ENCODE assay signal across 35 cellular contexts in the genomic region with DNA sequence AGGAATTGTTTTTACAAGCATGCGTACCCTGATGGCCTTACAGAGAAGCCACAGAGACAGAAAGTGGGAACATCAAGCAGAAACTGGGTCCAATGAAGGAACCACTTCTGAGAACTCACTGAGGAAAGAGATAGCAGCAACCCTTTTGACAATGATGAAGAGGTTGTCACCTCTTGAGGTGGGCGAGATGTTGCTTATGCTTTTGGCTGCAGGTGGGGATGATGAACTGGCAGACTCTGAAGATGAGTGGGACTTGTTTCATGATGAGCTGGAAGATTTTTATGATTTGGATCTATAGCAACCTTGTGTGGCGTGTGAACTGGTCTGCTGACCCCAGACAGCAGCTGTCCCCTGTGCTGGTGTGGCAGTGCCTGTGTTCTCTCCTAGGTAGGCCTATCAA.
"Had no signal": no experiment of that assay in that cellular context is flagged by ENCODE, and none has a peak within 500 bp of the region (broad histone marks: within the 10 kb centered on the region; RNA-seq: fewer than 3 reads in every experiment).

No MANE protein-coding gene starts in this region.

- DNase-seq: Karpas-422, Kasumi-1, KG1, MG63, MM.1S, MV-4-11, NCI-H1048, NCI-H1092, NCI-H1092 treated with DMSO at 0.1 percent for 48 hours, NCI-H1105, NCI-H1105 treated with DMSO at 0.1 percent for 48 hours, NCI-H1417, NCI-H1417 treated with DMSO at 0.1 percent for 48 hours, NCI-H1436, NCI-H1436 treated with DMSO at 0.1 percent for 48 hours, NCI-H146, NCI-H1694 treated with DMSO at 0.1 percent for 48 hours, NCI-H187, NCI-H187 treated with DMSO at 0.1 percent for 48 hours, NCI-H1930, NCI-H2029, NCI-H2029 treated with DMSO at 0.1 percent for 48 hours, NCI-H2081, NCI-H2081 treated with DMSO at 0.1 percent for 48 hours, NCI-H2107, NCI-H2171, NCI-H2171 treated with DMSO at 0.1 percent for 48 hours, NCI-H2227 treated with DMSO at 0.1 percent for 48 hours, NCI-H226, NCI-H345, NCI-H446, NCI-H446 treated with DMSO at 0.1 percent for 48 hours, NCI-H510A, NCI-H510A treated with DMSO at 0.1 percent for 48 hours had no signal

- H3K36me3 ChIP-seq: MG63 had no signal

- H3K27ac ChIP-seq: KMS-11 had no signal

- H3K4me3 ChIP-seq: MG63 had no signal

- H3K27me3 ChIP-seq: MG63 had no signal

- H3K4me2 ChIP-seq: KMS-11 had no signal

- H3K9me3 ChIP-seq: MG63 had no signal

- H3K9ac ChIP-seq: KMS-11 had no signal
